In the genomic region with DNA sequence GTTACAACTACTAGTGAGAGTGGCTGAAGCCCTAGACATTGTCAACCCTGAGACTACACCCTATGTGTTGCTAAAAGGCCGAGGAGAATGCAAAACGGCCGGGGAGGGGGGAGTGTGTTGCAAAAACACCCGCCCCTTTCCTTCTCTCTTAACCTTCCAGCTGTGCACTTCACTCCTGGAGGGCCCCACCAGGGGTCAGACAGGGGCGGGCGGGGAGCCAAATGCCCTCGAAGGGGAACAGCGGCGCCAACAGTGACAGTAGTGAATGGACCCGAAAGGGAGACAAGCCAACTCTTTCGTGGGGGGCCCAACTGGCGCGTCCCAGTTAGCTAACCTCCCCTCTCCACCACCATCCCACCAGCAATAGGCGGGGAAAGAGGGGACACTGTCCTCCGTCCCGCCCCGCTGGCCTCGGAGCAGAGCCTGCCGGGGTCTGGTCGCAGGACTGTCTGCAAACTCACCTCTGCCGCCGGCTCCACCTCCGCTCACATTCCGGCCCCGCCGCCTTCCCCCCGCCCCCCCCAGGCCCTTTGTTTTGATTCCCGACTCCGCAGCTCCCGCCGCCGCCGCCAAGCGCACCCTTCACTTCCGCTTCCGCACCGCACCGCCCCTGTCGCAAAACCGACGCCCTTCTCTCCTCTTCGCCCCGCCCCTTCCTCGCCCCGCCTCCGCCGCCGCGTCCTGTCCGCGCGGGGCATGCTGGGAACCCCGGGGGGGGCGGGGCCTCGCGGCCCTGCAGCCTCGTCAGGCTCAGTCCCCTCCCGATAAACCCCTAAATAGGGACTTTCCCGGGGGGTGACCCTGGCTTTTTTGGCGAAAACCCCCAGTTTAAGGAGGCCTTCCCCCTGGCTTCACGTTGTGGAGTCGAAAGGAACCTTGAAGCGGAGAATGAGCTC, we compare ENCODE assay signal across 1 cellular context.
TF ChIP-seq lines count a peak whose summit lies in the region.

Gene MARF1, minus strand, starts transcription at position 598 of the 896 bp plus-strand sequence. CDS start 3,921 bp downstream, outside the sequence.

TF ChIP-seq in K562, 482 proteins besides CTCF, POLR2A, EP300 and RAD21 (continued from another document and continues in another):
- TF ChIP-seq PTBP1 (IDR thresholded peaks at IDR 0.05; ENCODE audit: low read depth, low read length) (no peak), ETS1 (conservative IDR thresholded peaks at IDR 0.05; ENCODE audit: control insufficient read depth, low read depth, low read length) (peak; percentile 74), SNRNP70 (optimal IDR thresholded peaks at IDR 0.05; ENCODE audit: low read depth, low read length) (no peak), CBX3 (IDR thresholded peaks at IDR 0.05; ENCODE audit: borderline replicate concordance in 1 of 2, low read length in 2 of 2) (peak in 1 of 2 experiments; percentile 69; a peak in 1 of 3 replicates), ZNF785 (CRISPR knock-in tag; IDR thresholded peaks at IDR 0.05) (no peak), HMGN3 (IDR thresholded peaks at IDR 0.05; ENCODE audit: borderline replicate concordance, extremely low read depth, insufficient read length, low read depth, low read length) (peak; percentile 62), FOXJ2 (tag; IDR thresholded peaks at IDR 0.05) (peak; percentile 86), BRCA1 (IDR thresholded peaks at IDR 0.05) (no peak), BRCA1 (CRISPR knock-in tag; IDR thresholded peaks at IDR 0.05) (no peak), ZBTB12 (CRISPR knock-in tag; IDR thresholded peaks at IDR 0.05) (0 out of 2 replicates have a peak, but pooled peaks have one; percentile 32), JUNB (CRISPR knock-in tag; conservative IDR thresholded peaks at IDR 0.05) (0 out of 2 replicates have a peak, but pooled peaks have one; percentile 6), CCAR2 (IDR thresholded peaks at IDR 0.05; ENCODE audit: low read depth, low read length) (no peak), HDAC2 (IDR thresholded peaks at IDR 0.05) (no peak), JUN (IDR thresholded peaks at IDR 0.05; ENCODE audit: borderline replicate concordance, low read depth, low read length) (no peak), JUN (CRISPR knock-in tag; IDR thresholded peaks at IDR 0.05; ENCODE audit: borderline replicate concordance) (no peak), HCFC1 (IDR thresholded peaks at IDR 0.05; ENCODE audit: low read depth, low read length) (peak; percentile 62), SMAD1 (IDR thresholded peaks at IDR 0.05; ENCODE audit: low read depth, low read length, partially characterized antibody) (peak; percentile 77), CREM (IDR thresholded peaks at IDR 0.05; ENCODE audit: low read depth) (peak; percentile 76), ZNF224 (CRISPR knock-in tag; IDR thresholded peaks at IDR 0.05) (no peak), SMARCA4 (IDR thresholded peaks at IDR 0.05) (0 out of 2 replicates have a peak, but pooled peaks have one; percentile 5), BACH1 (tag; IDR thresholded peaks at IDR 0.05) (no peak), ZNF253 (CRISPR knock-in tag; conservative IDR thresholded peaks at IDR 0.05) (no peak), TAF1 (IDR thresholded peaks at IDR 0.05; ENCODE audit: control insufficient read depth, extremely low read depth, insufficient read depth, low read length, severe bottlenecking) (peak; percentile 75), RFX1 (IDR thresholded peaks at IDR 0.05) (no peak), BRD4 (IDR thresholded peaks at IDR 0.05) (0 out of 2 replicates have a peak, but pooled peaks have one; percentile 66), ZBTB1 (CRISPR knock-in tag; IDR thresholded peaks at IDR 0.05; ENCODE audit: borderline replicate concordance, low read depth) (no peak), BRD9 (IDR thresholded peaks at IDR 0.05; ENCODE audit: low read depth, partially characterized antibody) (no peak), MTA1 (IDR thresholded peaks at IDR 0.05; ENCODE audit: borderline replicate concordance) (no peak; the same call in 1 of the 2 replicates), GTF2B (IDR thresholded peaks at IDR 0.05; ENCODE audit: extremely low read depth, insufficient read length) (no peak), ZFP36 (IDR thresholded peaks at IDR 0.05; ENCODE audit: low read depth, low read length, partially characterized antibody) (no peak), RFX7 (CRISPR knock-in tag; IDR thresholded peaks at IDR 0.05) (no peak), RBM22 (IDR thresholded peaks at IDR 0.05; ENCODE audit: low read depth, low read length, poor library complexity, severe bottlenecking) (no peak)
- TF ChIP-seq, protein P1, sequence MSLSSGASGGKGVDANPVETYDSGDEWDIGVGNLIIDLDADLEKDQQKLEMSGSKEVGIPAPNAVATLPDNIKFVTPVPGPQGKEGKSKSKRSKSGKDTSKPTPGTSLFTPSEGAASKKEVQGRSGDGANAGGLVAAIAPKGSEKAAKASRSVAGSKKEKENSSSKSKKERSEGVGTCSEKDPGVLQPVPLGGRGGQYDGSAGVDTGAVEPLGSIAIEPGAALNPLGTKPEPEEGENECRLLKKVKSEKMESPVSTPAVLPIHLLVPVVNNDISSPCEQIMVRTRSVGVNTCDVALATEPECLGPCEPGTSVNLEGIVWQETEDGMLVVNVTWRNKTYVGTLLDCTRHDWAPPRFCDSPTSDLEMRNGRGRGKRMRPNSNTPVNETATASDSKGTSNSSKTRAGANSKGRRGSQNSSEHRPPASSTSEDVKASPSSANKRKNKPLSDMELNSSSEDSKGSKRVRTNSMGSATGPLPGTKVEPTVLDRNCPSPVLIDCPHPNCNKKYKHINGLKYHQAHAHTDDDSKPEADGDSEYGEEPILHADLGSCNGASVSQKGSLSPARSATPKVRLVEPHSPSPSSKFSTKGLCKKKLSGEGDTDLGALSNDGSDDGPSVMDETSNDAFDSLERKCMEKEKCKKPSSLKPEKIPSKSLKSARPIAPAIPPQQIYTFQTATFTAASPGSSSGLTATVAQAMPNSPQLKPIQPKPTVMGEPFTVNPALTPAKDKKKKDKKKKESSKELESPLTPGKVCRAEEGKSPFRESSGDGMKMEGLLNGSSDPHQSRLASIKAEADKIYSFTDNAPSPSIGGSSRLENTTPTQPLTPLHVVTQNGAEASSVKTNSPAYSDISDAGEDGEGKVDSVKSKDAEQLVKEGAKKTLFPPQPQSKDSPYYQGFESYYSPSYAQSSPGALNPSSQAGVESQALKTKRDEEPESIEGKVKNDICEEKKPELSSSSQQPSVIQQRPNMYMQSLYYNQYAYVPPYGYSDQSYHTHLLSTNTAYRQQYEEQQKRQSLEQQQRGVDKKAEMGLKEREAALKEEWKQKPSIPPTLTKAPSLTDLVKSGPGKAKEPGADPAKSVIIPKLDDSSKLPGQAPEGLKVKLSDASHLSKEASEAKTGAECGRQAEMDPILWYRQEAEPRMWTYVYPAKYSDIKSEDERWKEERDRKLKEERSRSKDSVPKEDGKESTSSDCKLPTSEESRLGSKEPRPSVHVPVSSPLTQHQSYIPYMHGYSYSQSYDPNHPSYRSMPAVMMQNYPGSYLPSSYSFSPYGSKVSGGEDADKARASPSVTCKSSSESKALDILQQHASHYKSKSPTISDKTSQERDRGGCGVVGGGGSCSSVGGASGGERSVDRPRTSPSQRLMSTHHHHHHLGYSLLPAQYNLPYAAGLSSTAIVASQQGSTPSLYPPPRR (CRISPR knock-in tag; IDR thresholded peaks at IDR 0.05; ENCODE audit: borderline replicate concordance), result peak; percentile 83; the same call in 1 of the 2 replicates
- TF ChIP-seq, protein P2, sequence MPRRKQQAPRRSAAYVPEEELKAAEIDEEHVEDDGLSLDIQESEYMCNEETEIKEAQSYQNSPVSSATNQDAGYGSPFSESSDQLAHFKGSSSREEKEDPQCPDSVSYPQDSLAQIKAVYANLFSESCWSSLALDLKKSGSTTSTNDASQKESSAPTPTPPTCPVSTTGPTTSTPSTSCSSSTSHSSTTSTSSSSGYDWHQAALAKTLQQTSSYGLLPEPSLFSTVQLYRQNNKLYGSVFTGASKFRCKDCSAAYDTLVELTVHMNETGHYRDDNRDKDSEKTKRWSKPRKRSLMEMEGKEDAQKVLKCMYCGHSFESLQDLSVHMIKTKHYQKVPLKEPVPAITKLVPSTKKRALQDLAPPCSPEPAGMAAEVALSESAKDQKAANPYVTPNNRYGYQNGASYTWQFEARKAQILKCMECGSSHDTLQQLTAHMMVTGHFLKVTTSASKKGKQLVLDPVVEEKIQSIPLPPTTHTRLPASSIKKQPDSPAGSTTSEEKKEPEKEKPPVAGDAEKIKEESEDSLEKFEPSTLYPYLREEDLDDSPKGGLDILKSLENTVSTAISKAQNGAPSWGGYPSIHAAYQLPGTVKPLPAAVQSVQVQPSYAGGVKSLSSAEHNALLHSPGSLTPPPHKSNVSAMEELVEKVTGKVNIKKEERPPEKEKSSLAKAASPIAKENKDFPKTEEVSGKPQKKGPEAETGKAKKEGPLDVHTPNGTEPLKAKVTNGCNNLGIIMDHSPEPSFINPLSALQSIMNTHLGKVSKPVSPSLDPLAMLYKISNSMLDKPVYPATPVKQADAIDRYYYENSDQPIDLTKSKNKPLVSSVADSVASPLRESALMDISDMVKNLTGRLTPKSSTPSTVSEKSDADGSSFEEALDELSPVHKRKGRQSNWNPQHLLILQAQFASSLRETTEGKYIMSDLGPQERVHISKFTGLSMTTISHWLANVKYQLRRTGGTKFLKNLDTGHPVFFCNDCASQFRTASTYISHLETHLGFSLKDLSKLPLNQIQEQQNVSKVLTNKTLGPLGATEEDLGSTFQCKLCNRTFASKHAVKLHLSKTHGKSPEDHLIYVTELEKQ (CRISPR knock-in tag; IDR thresholded peaks at IDR 0.05), result peak; percentile 41; the same call in 1 of the 2 replicates
- TF ChIP-seq, protein P3, sequence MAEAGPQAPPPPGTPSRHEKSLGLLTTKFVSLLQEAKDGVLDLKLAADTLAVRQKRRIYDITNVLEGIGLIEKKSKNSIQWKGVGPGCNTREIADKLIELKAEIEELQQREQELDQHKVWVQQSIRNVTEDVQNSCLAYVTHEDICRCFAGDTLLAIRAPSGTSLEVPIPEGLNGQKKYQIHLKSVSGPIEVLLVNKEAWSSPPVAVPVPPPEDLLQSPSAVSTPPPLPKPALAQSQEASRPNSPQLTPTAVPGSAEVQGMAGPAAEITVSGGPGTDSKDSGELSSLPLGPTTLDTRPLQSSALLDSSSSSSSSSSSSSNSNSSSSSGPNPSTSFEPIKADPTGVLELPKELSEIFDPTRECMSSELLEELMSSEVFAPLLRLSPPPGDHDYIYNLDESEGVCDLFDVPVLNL (CRISPR knock-in tag; IDR thresholded peaks at IDR 0.05; ENCODE audit: low read depth), result no peak
- TF ChIP-seq, protein P4, sequence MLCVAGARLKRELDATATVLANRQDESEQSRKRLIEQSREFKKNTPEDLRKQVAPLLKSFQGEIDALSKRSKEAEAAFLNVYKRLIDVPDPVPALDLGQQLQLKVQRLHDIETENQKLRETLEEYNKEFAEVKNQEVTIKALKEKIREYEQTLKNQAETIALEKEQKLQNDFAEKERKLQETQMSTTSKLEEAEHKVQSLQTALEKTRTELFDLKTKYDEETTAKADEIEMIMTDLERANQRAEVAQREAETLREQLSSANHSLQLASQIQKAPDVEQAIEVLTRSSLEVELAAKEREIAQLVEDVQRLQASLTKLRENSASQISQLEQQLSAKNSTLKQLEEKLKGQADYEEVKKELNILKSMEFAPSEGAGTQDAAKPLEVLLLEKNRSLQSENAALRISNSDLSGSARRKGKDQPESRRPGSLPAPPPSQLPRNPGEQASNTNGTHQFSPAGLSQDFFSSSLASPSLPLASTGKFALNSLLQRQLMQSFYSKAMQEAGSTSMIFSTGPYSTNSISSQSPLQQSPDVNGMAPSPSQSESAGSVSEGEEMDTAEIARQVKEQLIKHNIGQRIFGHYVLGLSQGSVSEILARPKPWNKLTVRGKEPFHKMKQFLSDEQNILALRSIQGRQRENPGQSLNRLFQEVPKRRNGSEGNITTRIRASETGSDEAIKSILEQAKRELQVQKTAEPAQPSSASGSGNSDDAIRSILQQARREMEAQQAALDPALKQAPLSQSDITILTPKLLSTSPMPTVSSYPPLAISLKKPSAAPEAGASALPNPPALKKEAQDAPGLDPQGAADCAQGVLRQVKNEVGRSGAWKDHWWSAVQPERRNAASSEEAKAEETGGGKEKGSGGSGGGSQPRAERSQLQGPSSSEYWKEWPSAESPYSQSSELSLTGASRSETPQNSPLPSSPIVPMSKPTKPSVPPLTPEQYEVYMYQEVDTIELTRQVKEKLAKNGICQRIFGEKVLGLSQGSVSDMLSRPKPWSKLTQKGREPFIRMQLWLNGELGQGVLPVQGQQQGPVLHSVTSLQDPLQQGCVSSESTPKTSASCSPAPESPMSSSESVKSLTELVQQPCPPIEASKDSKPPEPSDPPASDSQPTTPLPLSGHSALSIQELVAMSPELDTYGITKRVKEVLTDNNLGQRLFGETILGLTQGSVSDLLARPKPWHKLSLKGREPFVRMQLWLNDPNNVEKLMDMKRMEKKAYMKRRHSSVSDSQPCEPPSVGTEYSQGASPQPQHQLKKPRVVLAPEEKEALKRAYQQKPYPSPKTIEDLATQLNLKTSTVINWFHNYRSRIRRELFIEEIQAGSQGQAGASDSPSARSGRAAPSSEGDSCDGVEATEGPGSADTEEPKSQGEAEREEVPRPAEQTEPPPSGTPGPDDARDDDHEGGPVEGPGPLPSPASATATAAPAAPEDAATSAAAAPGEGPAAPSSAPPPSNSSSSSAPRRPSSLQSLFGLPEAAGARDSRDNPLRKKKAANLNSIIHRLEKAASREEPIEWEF (CRISPR knock-in tag; IDR thresholded peaks at IDR 0.05), result no peak
- TF ChIP-seq, protein P5, sequence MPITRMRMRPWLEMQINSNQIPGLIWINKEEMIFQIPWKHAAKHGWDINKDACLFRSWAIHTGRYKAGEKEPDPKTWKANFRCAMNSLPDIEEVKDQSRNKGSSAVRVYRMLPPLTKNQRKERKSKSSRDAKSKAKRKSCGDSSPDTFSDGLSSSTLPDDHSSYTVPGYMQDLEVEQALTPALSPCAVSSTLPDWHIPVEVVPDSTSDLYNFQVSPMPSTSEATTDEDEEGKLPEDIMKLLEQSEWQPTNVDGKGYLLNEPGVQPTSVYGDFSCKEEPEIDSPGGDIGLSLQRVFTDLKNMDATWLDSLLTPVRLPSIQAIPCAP (CRISPR knock-in tag; IDR thresholded peaks at IDR 0.05; ENCODE audit: borderline replicate concordance), result no peak
